ENCODE assay signal across 18 cellular contexts in genomic region chrX:140123446-140123845, GRCh38.
DNase-seq lines count a peak whose midpoint lies in the region; ATAC-seq, FAIRE-seq and TF ChIP-seq lines count a peak whose summit lies in the region.
"Had no signal": no experiment of that assay in that cellular context is flagged by ENCODE, and none has a peak within 500 bp of the region (broad histone marks: within the 10 kb centered on the region; RNA-seq: fewer than 3 reads in every experiment).

No MANE protein-coding gene starts in this region.

- H3K79me2 ChIP-seq in GM23338 (replicated peaks; ENCODE audit: insufficient read depth) (no peaks in the 10 kb centered on the region), keratinocyte (ENCODE audit: control insufficient read depth, insufficient read depth, low read length) (no peaks in the 10 kb centered on the region)
- H3K79me2 ChIP-seq: parathyroid adenoma had no signal

- H3K27me3 ChIP-seq in GM23338 (ENCODE audit: insufficient read depth), result no peaks in the 10 kb centered on the region
- no peaks in the 10 kb centered on the region for H3K27me3 ChIP-seq in keratinocyte (ENCODE audit: control insufficient read depth, extremely low read depth, insufficient read depth, low read length)

- H3K4me2 ChIP-seq in GM23338 (no peak overlapping the region), keratinocyte (ENCODE audit: control insufficient read depth, extremely low read depth, insufficient read depth, low read depth, low read length) (no peak overlapping the region)

- in situ Hi-C loops in ACHN (cut with HindIII; ENCODE audit: low pct_ligation_motif_present, low pct_unique_long_range_greater_than_20kb, low sequenced_read_pairs), result no loop called here

- no peak overlapping the region for H3K4me3 Mint-ChIP-seq in GM23338
- H3K4me3 Mint-ChIP-seq: activated CD4-positive, alpha-beta memory T cell treated with anti-CD3 and anti-CD28 coated beads for 36 hours; T-helper 2 cell treated with Interferon-gamma antibody and Interleukin-4, amounts not matched to agents 5 μg/mL and 100 μg/mL, for 36 hours had no signal

- no peaks in the 10 kb centered on the region for H3K36me3 Mint-ChIP-seq in GM23338 (ENCODE audit: low read depth)
- H3K36me3 Mint-ChIP-seq: activated CD4-positive, alpha-beta memory T cell treated with anti-CD3 and anti-CD28 coated beads for 36 hours had no signal

- peak; percentile 67 for ATAC-seq in GM23338
- ATAC-seq in GM21619 (IDR thresholded peaks at IDR 0.05; ENCODE audit: unreplicated experiment), result no peak

- H3K9me3 ChIP-seq in keratinocyte (ENCODE audit: control insufficient read depth, low read depth, low read length), result no peaks in the 10 kb centered on the region

- no peaks in the 10 kb centered on the region for H3K9me1 ChIP-seq in keratinocyte (ENCODE audit: control insufficient read depth, extremely low read depth, insufficient read depth, low read length)

- no peak for FAIRE-seq in keratinocyte (lab: Jason Lieb, UNC)

- dilution Hi-C loops in keratinocyte (cut with MboI; ENCODE audit: extremely low pct_ligation_motif_present, low sequenced_read_pairs), result no loop called here

- no peak overlapping the region for H2AFZ ChIP-seq in GM23338
- no peak overlapping the region for H2AFZ ChIP-seq in keratinocyte (ENCODE audit: control insufficient read depth, low read length)
- H2AFZ ChIP-seq: parathyroid adenoma had no signal

- no peaks in the 10 kb centered on the region for H3K9me2 ChIP-seq in GM23338 (ENCODE audit: insufficient read depth)

- DNase-seq in ACHN (peak; percentile 0), GM23338 (ENCODE audit: low spot score) (peak; percentile 54), keratinocyte (ENCODE audit: low read depth, low spot score) (no peak), T-helper 2 cell (no peak), D341Med (ENCODE audit: low spot score) (no peak)
- no peak for DNase-seq in stimulated activated naive CD4-positive, alpha-beta T cell (lab: John Stamatoyannopoulos, UW)
- DNase-seq: activated CD4-positive, alpha-beta memory T cell treated with anti-CD3 and anti-CD28 coated beads for 36 hours; activated gamma-delta T cell treated with Interleukin-2 at 50 U/mL for 16 hours; EL; midbrain; NCI-H1694; NCI-H510A treated with DMSO at 0.1 percent for 48 hours; stimulated activated CD8-positive, alpha-beta memory T cell treated with anti-CD3 and anti-CD28 coated beads, Interleukin-4, amount 100 ng/mL, for 48 hours; trophoblast cell had no signal

- H3K9me3 Mint-ChIP-seq in GM23338, result no peaks in the 10 kb centered on the region
- H3K9me3 Mint-ChIP-seq: activated CD4-positive, alpha-beta memory T cell treated with anti-CD3 and anti-CD28 coated beads for 36 hours; T-helper 2 cell treated with Interferon-gamma antibody and Interleukin-4, amounts not matched to agents 5 μg/mL and 100 μg/mL, for 36 hours had no signal

- no peak overlapping the region for H3K4me3 ChIP-seq in GM23338
- no peak overlapping the region for H3K4me3 ChIP-seq in keratinocyte (ENCODE audit: control insufficient read depth in 2 of 3, extremely low read depth in 1 of 3, insufficient read depth in 2 of 3, low read depth in 1 of 3, low read length in 3 of 3)

- TF ChIP-seq CTCF in GM23338 (conservative IDR thresholded peaks at IDR 0.05; ENCODE audit: low read depth in 2 of 2) (peak; percentile 60 to 68), VCaP (conservative IDR thresholded peaks at IDR 0.05) (peak; percentile 72), keratinocyte (optimal IDR thresholded peaks at IDR 0.05 in 1 of 3, IDR thresholded peaks at IDR 0.05 in 1 of 3, conservative IDR thresholded peaks at IDR 0.05 in 1 of 3; ENCODE audit: extremely low read depth in 1 of 3, insufficient read depth in 2 of 3, low read length in 3 of 3) (peak; percentile 25 to 59 (median 40))

- H3F3A ChIP-seq in GM23338 (replicated peaks; ENCODE audit: low read depth), result no peaks in the 10 kb centered on the region

- no peak overlapping the region for H3K9ac ChIP-seq in keratinocyte (ENCODE audit: control insufficient read depth, extremely low read depth, insufficient read depth, low read length)
- H3K9ac ChIP-seq: parathyroid adenoma had no signal

- H4K20me1 ChIP-seq in GM23338 (replicated peaks; ENCODE audit: insufficient read depth) (no peaks in the 10 kb centered on the region), keratinocyte (ENCODE audit: control insufficient read depth, extremely low read depth, insufficient read depth, low read length) (no peaks in the 10 kb centered on the region)

- H3K4me1 Mint-ChIP-seq in GM23338, result peaks cover 4% of the 10 kb centered on the region; the same call in 1 of the 3 replicates

- peaks cover 11% of the 10 kb centered on the region; the same call in 1 of the 2 replicates for H3K4me1 ChIP-seq in GM23338 (ENCODE audit: insufficient read depth)
- no peaks in the 10 kb centered on the region for H3K4me1 ChIP-seq in keratinocyte (ENCODE audit: control insufficient read depth, extremely low read depth, insufficient read depth, low read length)
- H3K4me1 ChIP-seq: parathyroid adenoma had no signal

- H3K27ac ChIP-seq in GM23338 (ENCODE audit: low read depth) (no peak overlapping the region), VCaP (no peak overlapping the region), keratinocyte (ENCODE audit: control insufficient read depth, insufficient read depth, low read length) (no peak overlapping the region)
- H3K27ac ChIP-seq: parathyroid adenoma had no signal

- H3K27me3 Mint-ChIP-seq in GM23338 (ENCODE audit: insufficient read depth, low read depth, poor library complexity), result peaks cover 2% of the 10 kb centered on the region
- H3K27me3 Mint-ChIP-seq: activated CD4-positive, alpha-beta memory T cell treated with anti-CD3 and anti-CD28 coated beads for 36 hours had no signal

- no peaks in the 10 kb centered on the region for H3K36me3 ChIP-seq in GM23338 (ENCODE audit: insufficient read depth)
- no peaks in the 10 kb centered on the region for H3K36me3 ChIP-seq in keratinocyte (ENCODE audit: control insufficient read depth in 2 of 2, extremely low read depth in 1 of 2, insufficient read depth in 2 of 2, low read length in 2 of 2)

- H3K27ac Mint-ChIP-seq in GM23338, result no peak overlapping the region; the same call in 1 of the 2 replicates
- H3K27ac Mint-ChIP-seq: activated CD4-positive, alpha-beta memory T cell treated with anti-CD3 and anti-CD28 coated beads for 36 hours; T-helper 2 cell treated with Interferon-gamma antibody and Interleukin-4, amounts not matched to agents 5 μg/mL and 100 μg/mL, for 36 hours had no signal

TF ChIP-seq in GM23338, 12 proteins besides CTCF, POLR2A, EP300 and RAD21 (continues in another document):
- TF ChIP-seq CREB1 (CRISPR knock-in tag; IDR thresholded peaks at IDR 0.05; ENCODE audit: low read depth), result no peak
- TF ChIP-seq ZNF331 (CRISPR knock-in tag; IDR thresholded peaks at IDR 0.05; ENCODE audit: low read depth), result no peak
- TF ChIP-seq POLR2AphosphoS5 (IDR thresholded peaks at IDR 0.05; ENCODE audit: low read depth), result no peak
- no peak for TF ChIP-seq NANOG (IDR thresholded peaks at IDR 0.05; ENCODE audit: borderline replicate concordance)
- no peak for TF ChIP-seq STAT1 (IDR thresholded peaks at IDR 0.05; ENCODE audit: unreplicated experiment)
- no peak for TF ChIP-seq REST (IDR thresholded peaks at IDR 0.05; ENCODE audit: unreplicated experiment)
- no peak for TF ChIP-seq ZNF114 (CRISPR knock-in tag; IDR thresholded peaks at IDR 0.05)

Comparison
In these comparisons a context has a peak if more than half of its experiments do, and no peak if none do; other contexts are left out.
1. DNase-seq: peak in ACHN (single experiment) and GM23338 (single experiment); none in keratinocyte (single experiment), stimulated activated naive CD4-positive, alpha-beta T cell (0 of 6), T-helper 2 cell (0 of 5) and D341Med (single experiment).
2. Peak in every context shown above with its lines, with median percentiles within 50 percentile points of each other: CTCF ChIP-seq.